8 cellular contexts compared by ENCODE assay signal in genomic region chr6:32785781-32786533, GRCh38. TPM values are rescaled to one million over a fixed set of nuclear protein-coding genes. Genes with fewer than 3 reads are reported as not detected.
DNase-seq lines count a peak whose midpoint lies in the region; ATAC-seq and TF ChIP-seq lines count a peak whose summit lies in the region.

No MANE protein-coding gene starts in this region.

- H3K4me1 Mint-ChIP-seq in nephron = no peaks in the 10 kb centered on the region

- no peaks in the 10 kb centered on the region for H3K9me3 ChIP-seq in fibroblast of lung (ENCODE audit: control insufficient read depth, insufficient read depth, low read depth, low read length)

- TF ChIP-seq CTCF in AG10803 (conservative IDR thresholded peaks at IDR 0.05; ENCODE audit: low read length) (peak; percentile 63), GM10248 (IDR thresholded peaks at IDR 0.05; ENCODE audit: control extremely low read depth, extremely low read depth, low read depth, missing control alignments) (peak; percentile 66), VCaP (conservative IDR thresholded peaks at IDR 0.05) (peak; percentile 73), fibroblast of lung (conservative IDR thresholded peaks at IDR 0.05 in 1 of 2, IDR thresholded peaks at IDR 0.05 in 1 of 2; ENCODE audit: low read depth in 1 of 2, low read length in 2 of 2) (peak; percentile 52 to 67), nephron (IDR thresholded peaks at IDR 0.05; ENCODE audit: unreplicated experiment in 3 of 3) (peak; percentile 65 to 74 (median 66))

- no peak overlapping the region for H3K4me3 Mint-ChIP-seq in nephron

- H4K20me1 ChIP-seq in fibroblast of lung (ENCODE audit: control insufficient read depth, extremely low read depth, insufficient read depth, low read length) = no peaks in the 10 kb centered on the region

- CTCF ChIA-PET in GM10248 (lab: Yijun Ruan, JAX) = interaction anchor here (0.6 to 12.7 kb wide), 41 partner anchors 9 to 695 kb away, joined by 3 to 234 read pairs (median 6); partner anchors contain the start of genes BTNL2, HLA-DQA2, HLA-DQB2 and TAP2

- H3K36me3 Mint-ChIP-seq in nephron (ENCODE audit: low read depth) = no peaks in the 10 kb centered on the region

- H2AFZ ChIP-seq in fibroblast of lung (ENCODE audit: low read length) = no peak overlapping the region

- H3K4me3 ChIP-seq in AG10803 (ENCODE audit: low read length) (no peak overlapping the region), fibroblast of lung (replicated peaks in 1 of 4; ENCODE audit: control extremely low read depth in 1 of 4, insufficient read depth in 1 of 4, low read depth in 3 of 4, low read length in 4 of 4) (no peak overlapping the region)

- H3K4me1 ChIP-seq in fibroblast of lung (ENCODE audit: control insufficient read depth, extremely low read depth, insufficient read depth, low read length) = no peaks in the 10 kb centered on the region

- peaks cover 28% of the 10 kb centered on the region for H3K27me3 Mint-ChIP-seq in nephron (ENCODE audit: low read depth)

- peaks cover 7% of the 10 kb centered on the region for H3K9me3 Mint-ChIP-seq in nephron

- no peaks in the 10 kb centered on the region for H3K27me3 ChIP-seq in fibroblast of lung (ENCODE audit: control insufficient read depth, insufficient read depth, low read length)

- no peaks in the 10 kb centered on the region for H3K79me2 ChIP-seq in fibroblast of lung (ENCODE audit: control insufficient read depth, insufficient read depth, low read length)

- no peak overlapping the region for H3K4me2 ChIP-seq in fibroblast of lung (ENCODE audit: extremely low read depth, insufficient read depth, low read length)

- no peak for ATAC-seq in HG03457 (IDR thresholded peaks at IDR 0.05; ENCODE audit: unreplicated experiment)

- POLR2A ChIA-PET in GM10248 (lab: Yijun Ruan, JAX) = no interaction called here

- no peak overlapping the region for H3K9ac ChIP-seq in fibroblast of lung (ENCODE audit: insufficient read depth, low read length)

- H3K27ac ChIP-seq in VCaP (peak overlapping the region; percentile 24; the same call in 1 of the 2 replicates), fibroblast of lung (ENCODE audit: insufficient read depth, low read length) (no peak overlapping the region)

- H3K27ac Mint-ChIP-seq in nephron = no peak overlapping the region

- H3K36me3 ChIP-seq in fibroblast of lung (ENCODE audit: control insufficient read depth, insufficient read depth, low read length) = no peaks in the 10 kb centered on the region

- DNase-seq in AG10803 (ENCODE audit: low read depth) = peak; percentile 53
- peak; percentile 53 for DNase-seq in GM10248 (ENCODE audit: extremely low spot score)
- peak; percentile 4 to 35 for DNase-seq in NCI-H1930 (lab: John Stamatoyannopoulos, UW)
- DNase-seq in fibroblast of lung (ENCODE audit: low read depth in 2 of 2) = peak; percentile 34 to 72
- DNase-seq in activated CD8-positive, alpha-beta memory T cell treated with anti-CD3 and anti-CD28 coated beads for 24 hours = no peak

RNA-seq across cellular contexts. Expression of gene HLA-DQB2, which starts 22.6 kb away (rescaled TPM):
- total RNA-seq in fibroblast of lung = not detected in 2 replicates
- not detected in 2 replicates for polyA plus RNA-seq in fibroblast of lung
- not detected in 2 replicates for polyA plus RNA-seq in fibroblast of lung (2012)
- polyA minus RNA-seq in fibroblast of lung (ENCODE audit: low replicate concordance) = not detected in 2 replicates

RNA-seq across cellular contexts. Expression of gene HLA-DOB, which starts 30.8 kb away (rescaled TPM):
- total RNA-seq in fibroblast of lung = under 0.01 and 0.26 TPM in 2 replicates
- polyA plus RNA-seq in fibroblast of lung = 0.16 and 0.49 TPM in 2 replicates
- polyA plus RNA-seq in fibroblast of lung (2012) = 0.10 and 0.28 TPM in 2 replicates
- not detected in 2 replicates for polyA minus RNA-seq in fibroblast of lung (ENCODE audit: low replicate concordance)

RNA-seq across cellular contexts. Expression of gene HLA-DQA2, which starts 44.8 kb away (rescaled TPM):
- not detected in 2 replicates for total RNA-seq in fibroblast of lung
- not detected in 2 replicates for polyA plus RNA-seq in fibroblast of lung
- not detected in 2 replicates for polyA plus RNA-seq in fibroblast of lung (2012)
- polyA minus RNA-seq in fibroblast of lung (ENCODE audit: low replicate concordance) = not detected in 2 replicates

RNA-seq across cellular contexts. Expression of gene TAP2, which starts 52.6 kb away (rescaled TPM):
- total RNA-seq in fibroblast of lung = 14.1 and 27.7 TPM in 2 replicates
- polyA plus RNA-seq in fibroblast of lung = 18.6 and 20.7 TPM in 2 replicates
- 30.1 and 35.5 TPM in 2 replicates for polyA plus RNA-seq in fibroblast of lung (2012)
- polyA minus RNA-seq in fibroblast of lung (ENCODE audit: low replicate concordance) = 39.1 and 91.6 TPM in 2 replicates

RNA-seq across cellular contexts. Expression of gene PSMB8, which starts 57.9 kb away (rescaled TPM):
- 72.9 and 77.3 TPM in 2 replicates for total RNA-seq in fibroblast of lung
- 77.1 and 80.0 TPM in 2 replicates for polyA plus RNA-seq in fibroblast of lung
- 86.8 and 93.4 TPM in 2 replicates for polyA plus RNA-seq in fibroblast of lung (2012)
- 35.2 and 47.9 TPM in 2 replicates for polyA minus RNA-seq in fibroblast of lung (ENCODE audit: low replicate concordance)
